In genomic region chr6:138311268-138311667, GRCh38 we compare ENCODE assay signal across 21 cellular contexts.
"Had no signal": no experiment of that assay in that cellular context is flagged by ENCODE, and none has a peak within 500 bp of the region (broad histone marks: within the 10 kb centered on the region; RNA-seq: fewer than 3 reads in every experiment).

No MANE protein-coding gene starts in this region.

- H3K9me2 ChIP-seq: SK-N-SH had no signal

- DNase-seq: IMR-90, Karpas-422, KG1, MG63, NCI-H1092, NCI-H1105 treated with DMSO at 0.1 percent for 48 hours, NCI-H1417 treated with DMSO at 0.1 percent for 48 hours, NCI-H146, NCI-H1694 treated with DMSO at 0.1 percent for 48 hours, NCI-H1930, NCI-H2171, NCI-H226, NCI-H446, NCI-H510A, NCI-H524 treated with DMSO at 0.1 percent for 48 hours, NCI-H774, PC-3, SHP77, SK-N-SH had no signal

- H3K9ac ChIP-seq: SK-N-SH had no signal

- H3K4me2 ChIP-seq: SK-N-SH had no signal

- H3K9me3 ChIP-seq: MG63, SK-N-SH had no signal

- H3K4me3 ChIP-seq: MG63 had no signal

- ATAC-seq: Panc1, PC-3 had no signal

- H3K27me3 ChIP-seq: MG63 had no signal

- H3K27ac ChIP-seq: RWPE1 had no signal
